18 cellular contexts compared by ENCODE assay signal in the genomic region with DNA sequence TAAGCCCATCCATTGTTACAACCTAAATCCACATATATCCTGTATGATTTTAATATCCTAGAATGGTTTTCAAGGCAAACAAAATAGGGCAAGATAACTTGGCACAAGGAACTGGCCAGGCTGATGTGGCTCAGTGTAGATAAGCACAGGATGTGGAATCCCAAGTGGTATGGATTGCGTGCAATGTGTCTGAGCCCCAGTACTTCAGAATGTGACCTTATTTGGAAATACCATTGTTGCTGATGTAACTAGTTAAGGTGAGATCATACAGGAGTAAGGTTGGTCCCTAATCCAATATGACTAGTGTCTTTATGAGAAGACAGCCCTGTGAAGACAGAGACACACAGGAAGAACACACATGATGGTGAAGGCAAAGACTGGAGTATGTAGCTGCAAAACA.
A peak's percentile ranks its signal among the peaks of the same experiment; 100 is the strongest.
DNase-seq lines count a peak whose midpoint lies in the region; ATAC-seq and TF ChIP-seq lines count a peak whose summit lies in the region.
"Had no signal": no experiment of that assay in that cellular context is flagged by ENCODE, and none has a peak within 500 bp of the region (broad histone marks: within the 10 kb centered on the region; RNA-seq: fewer than 3 reads in every experiment).

No MANE protein-coding gene starts in this region.

- no peaks in the 10 kb centered on the region for H3K9me3 Mint-ChIP-seq in activated naive CD8-positive, alpha-beta T cell treated with anti-CD3 and anti-CD28 coated beads, Interleukin-2, amount 50 U/mL, for 24 hours
- H3K9me3 Mint-ChIP-seq: CD8-positive, alpha-beta T cell had no signal

- H3K36me3 Mint-ChIP-seq in activated naive CD8-positive, alpha-beta T cell treated with anti-CD3 and anti-CD28 coated beads, Interleukin-2, amount 50 U/mL, for 24 hours (ENCODE audit: low read depth): no peaks in the 10 kb centered on the region
- H3K36me3 Mint-ChIP-seq: CD8-positive, alpha-beta T cell; immature natural killer cell had no signal

- TF ChIP-seq CTCF in lower lobe of right lung (IDR thresholded peaks at IDR 0.05): no peak

- peak; percentile 46 for DNase-seq in activated CD4-positive, alpha-beta T cell treated with anti-CD3 and anti-CD28 coated beads for 48 hours
- no peak for DNase-seq in activated CD4-positive, alpha-beta T cell treated with anti-CD3 and anti-CD28 coated beads, Interleukin-2, amount 50 U/mL, for 4 hours
- DNase-seq in OCI-M2 (lab: John Stamatoyannopoulos, UW; ENCODE audit: unreplicated experiment) (peak; percentile 65), lower lobe of right lung (no peak), NCI-H748 treated with DMSO at 0.1 percent for 48 hours (lab: John Stamatoyannopoulos, UW) (no peak), NCI-H69 (lab: John Stamatoyannopoulos, UW) (no peak)
- no peak for DNase-seq in activated naive CD8-positive, alpha-beta T cell treated with anti-CD3 and anti-CD28 coated beads, Interleukin-2, amount 50 U/mL, for 24 hours
- DNase-seq: activated CD8-positive, alpha-beta memory T cell treated with anti-CD3 and anti-CD28 coated beads for 24 hours; anterior cingulate cortex; CD8-positive, alpha-beta T cell; effector CD8-positive, alpha-beta T cell; GM23248; immature natural killer cell; NCI-H1048; NCI-H345; small intestine had no signal

- intact Hi-C loops in lower lobe of right lung (cut with DNase I): no loop called here

- peak; percentile 82 for ATAC-seq in activated naive CD8-positive, alpha-beta T cell treated with anti-CD3 and anti-CD28 coated beads, Interleukin-2, amount 50 U/mL, for 24 hours
- peak; percentile 21 to 25 for ATAC-seq in lower lobe of right lung
- ATAC-seq in GM21786 (IDR thresholded peaks at IDR 0.05; ENCODE audit: unreplicated experiment): no peak
- ATAC-seq: CD8-positive, alpha-beta T cell; HepG2 had no signal

- H3K4me1 ChIP-seq in lower lobe of right lung: no peaks in the 10 kb centered on the region

- H3K4me3 ChIP-seq in lower lobe of right lung: no peak overlapping the region
- H3K4me3 ChIP-seq: GM23248 had no signal

- H3K4me1 Mint-ChIP-seq in activated naive CD8-positive, alpha-beta T cell treated with anti-CD3 and anti-CD28 coated beads, Interleukin-2, amount 50 U/mL, for 24 hours: peaks cover 63% of the 10 kb centered on the region
- H3K4me1 Mint-ChIP-seq: immature natural killer cell had no signal

- H3K27me3 Mint-ChIP-seq in activated naive CD8-positive, alpha-beta T cell treated with anti-CD3 and anti-CD28 coated beads, Interleukin-2, amount 50 U/mL, for 24 hours: peaks cover 2% of the 10 kb centered on the region

- H3K27ac Mint-ChIP-seq in activated naive CD8-positive, alpha-beta T cell treated with anti-CD3 and anti-CD28 coated beads, Interleukin-2, amount 50 U/mL, for 24 hours: peak overlapping the region; percentile 30
- H3K27ac Mint-ChIP-seq: CD8-positive, alpha-beta T cell; immature natural killer cell had no signal

- H3K27me3 ChIP-seq in lower lobe of right lung (ENCODE audit: low read depth): no peaks in the 10 kb centered on the region

- peak overlapping the region; percentile 37 for H3K4me3 Mint-ChIP-seq in activated naive CD8-positive, alpha-beta T cell treated with anti-CD3 and anti-CD28 coated beads, Interleukin-2, amount 50 U/mL, for 24 hours
- H3K4me3 Mint-ChIP-seq: CD8-positive, alpha-beta T cell; immature natural killer cell had no signal

- no peak overlapping the region for H3K27ac ChIP-seq in lower lobe of right lung
- H3K27ac ChIP-seq: GM23248 had no signal

- no peaks in the 10 kb centered on the region for H3K36me3 ChIP-seq in lower lobe of right lung

- no peaks in the 10 kb centered on the region for H3K9me3 ChIP-seq in lower lobe of right lung

Comparison
In these comparisons a context has a peak if more than half of its experiments do, and no peak if none do; other contexts are left out.
1. DNase-seq: peak in activated CD4-positive, alpha-beta T cell treated with anti-CD3 and anti-CD28 coated beads for 48 hours (single experiment) and OCI-M2 (single experiment); none in activated CD4-positive, alpha-beta T cell treated with anti-CD3 and anti-CD28 coated beads, Interleukin-2, amount 50 U/mL, for 4 hours (0 of 2), activated naive CD8-positive, alpha-beta T cell treated with anti-CD3 and anti-CD28 coated beads, Interleukin-2, amount 50 U/mL, for 24 hours (single experiment), lower lobe of right lung (single experiment), NCI-H748 treated with DMSO at 0.1 percent for 48 hours (single experiment) and NCI-H69 (single experiment).